Comparison of ENCODE assay signal across 2 cellular contexts in genomic region chr5:5838493-5838892, GRCh38.
A peak's percentile ranks its signal among the peaks of the same experiment; 100 is the strongest.
TF ChIP-seq lines count a peak whose summit lies in the region.

No MANE protein-coding gene starts in this region.

TF ChIP-seq in HepG2, 621 proteins besides CTCF, POLR2A, EP300 and RAD21 (continued from another document):
- TF ChIP-seq PATZ1 (CRISPR knock-in tag; IDR thresholded peaks at IDR 0.05) (no peak), ZNF235 (CRISPR knock-in tag; IDR thresholded peaks at IDR 0.05; ENCODE audit: borderline replicate concordance) (no peak), ZNF468 (CRISPR knock-in tag; IDR thresholded peaks at IDR 0.05) (no peak), TBL1XR1 (IDR thresholded peaks at IDR 0.05; ENCODE audit: borderline replicate concordance, low read length, partially characterized antibody) (no peak), TEAD2 (CRISPR knock-in tag; IDR thresholded peaks at IDR 0.05) (no peak), KLF11 (CRISPR knock-in tag; IDR thresholded peaks at IDR 0.05) (no peak), MEIS1 (CRISPR knock-in tag; IDR thresholded peaks at IDR 0.05; ENCODE audit: borderline replicate concordance) (no peak), MAFK (conservative IDR thresholded peaks at IDR 0.05 in 1 of 2, IDR thresholded peaks at IDR 0.05 in 1 of 2; ENCODE audit: low read length in 2 of 2) (peak; percentile 73 to 78), MAFF (IDR thresholded peaks at IDR 0.05; ENCODE audit: low read depth, low read length) (peak; percentile 59), ZNF225 (CRISPR knock-in tag; IDR thresholded peaks at IDR 0.05) (no peak), ZNF576 (CRISPR knock-in tag; IDR thresholded peaks at IDR 0.05) (no peak), KLF13 (CRISPR knock-in tag; IDR thresholded peaks at IDR 0.05) (no peak), AHR (CRISPR knock-in tag; IDR thresholded peaks at IDR 0.05) (no peak), NFE2L2 (IDR thresholded peaks at IDR 0.05; ENCODE audit: low read length) (peak; percentile 86), AFF4 (CRISPR knock-in tag; IDR thresholded peaks at IDR 0.05) (no peak), TERF1 (CRISPR knock-in tag; IDR thresholded peaks at IDR 0.05) (no peak), ATF7 (IDR thresholded peaks at IDR 0.05) (no peak), ATF7 (CRISPR knock-in tag; IDR thresholded peaks at IDR 0.05) (no peak), ZFP91 (CRISPR knock-in tag; IDR thresholded peaks at IDR 0.05; ENCODE audit: borderline replicate concordance) (no peak), ASH2L (IDR thresholded peaks at IDR 0.05; ENCODE audit: insufficient read length, low read depth, low read length) (no peak), ZFAT (CRISPR knock-in tag; conservative IDR thresholded peaks at IDR 0.05) (no peak)

TF ChIP-seq in WTC11, 78 proteins besides CTCF, POLR2A, EP300 and RAD21 (continued from another document):
- TF ChIP-seq ATF6 (CRISPR knock-in tag; IDR thresholded peaks at IDR 0.05): no peak
